Comparison of ENCODE assay signal across 10 cellular contexts in the genomic region with DNA sequence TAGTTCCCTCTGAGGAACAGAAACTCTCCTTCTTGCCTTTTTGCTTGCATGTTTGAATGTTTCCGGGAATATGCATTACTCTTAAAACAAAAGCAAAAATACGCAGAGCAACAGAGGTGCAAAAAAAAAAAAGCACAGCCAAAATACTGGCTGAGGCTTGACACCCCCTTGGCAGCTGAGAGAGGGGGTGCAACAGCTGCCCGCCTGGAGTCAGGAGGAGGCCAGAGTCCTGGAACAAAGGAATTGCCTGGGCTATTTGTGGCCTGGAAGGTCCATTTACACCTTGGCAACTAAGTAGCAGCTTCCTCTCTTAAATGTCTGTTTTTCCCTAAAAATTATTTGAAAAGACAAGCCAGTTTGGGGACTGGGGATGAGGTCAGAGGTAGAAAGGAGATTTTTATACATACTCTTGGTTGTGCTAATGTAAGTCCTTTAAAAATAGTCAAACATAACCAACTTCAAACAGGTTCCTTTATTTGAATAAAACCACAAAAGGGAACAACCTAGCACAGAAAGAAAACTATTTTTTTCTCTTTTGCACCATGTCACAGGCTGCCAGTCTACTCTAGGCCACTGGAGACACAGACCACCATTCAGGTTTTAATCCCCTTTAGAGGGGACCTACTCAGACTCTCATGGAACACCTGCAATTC. TPM values are rescaled to one million over a fixed set of nuclear protein-coding genes. Genes with fewer than 3 reads are reported as not detected.
DNase-seq lines count a peak whose midpoint lies in the region; ATAC-seq, FAIRE-seq and TF ChIP-seq lines count a peak whose summit lies in the region.
"Had no signal": no experiment of that assay in that cellular context is flagged by ENCODE, and none has a peak within 500 bp of the region (broad histone marks: within the 10 kb centered on the region; RNA-seq: fewer than 3 reads in every experiment).

No MANE protein-coding gene starts in this region.

- H3K4me1 ChIP-seq in uterus = peaks cover 4 to 12% of the 10 kb centered on the region in 2 donors

- no peak for FAIRE-seq in D721Med (lab: Jason Lieb, UNC)

- no peaks in the 10 kb centered on the region for H3K9me3 ChIP-seq in uterus

- H3K27me3 ChIP-seq in uterus = no peaks in the 10 kb centered on the region

- peak; percentile 74 for DNase-seq in GM12865 (ENCODE audit: low read depth)
- peak; percentile 64 for DNase-seq in germinal center (ENCODE audit: low spot score)
- DNase-seq in uterus = no peak
- DNase-seq in D721Med (ENCODE audit: insufficient read length, low spot score) = no peak
- DNase-seq in hepatic stellate cell (ENCODE audit: low spot score) = no peak
- no peak for DNase-seq in Calu3
- DNase-seq: GM23248 had no signal

- no peaks in the 10 kb centered on the region for H3K27me3 Mint-ChIP-seq in Calu3 (ENCODE audit: unreplicated experiment)

- no peak for TF ChIP-seq POLR2A in uterus (IDR thresholded peaks at IDR 0.05)

- intact Hi-C loops in uterus (cut with DNase I; ENCODE audit: low total_unique reads) = no loop called here
- intact Hi-C loops in Calu3 (cut with micrococcal nuclease; ENCODE audit: unreplicated experiment) = no loop called here

- H3K4me3 ChIP-seq in GM12865 (ENCODE audit: low read depth, low read length) (peak overlapping the region; percentile 39), uterus (no peak overlapping the region)
- H3K4me3 ChIP-seq: GM23248, lung had no signal

- peaks cover 37% of the 10 kb centered on the region for H3K4me1 Mint-ChIP-seq in Calu3 (ENCODE audit: low read depth, unreplicated experiment)

- no peak overlapping the region for H3K4me3 Mint-ChIP-seq in Calu3 (ENCODE audit: low read depth, unreplicated experiment)

- H3K27ac Mint-ChIP-seq in Calu3 (ENCODE audit: unreplicated experiment) = no peak overlapping the region

- no TSS peak for BruUV-seq in Calu3 (replicated peaks; lab: Mats Ljungman, UMichigan)

- H3K9me3 Mint-ChIP-seq in Calu3 (ENCODE audit: low read depth, unreplicated experiment) = no peaks in the 10 kb centered on the region

- H3K36me3 Mint-ChIP-seq in Calu3 (ENCODE audit: insufficient read depth, unreplicated experiment) = peaks cover 8% of the 10 kb centered on the region

- TF ChIP-seq CTCF in GM12865 (IDR thresholded peaks at IDR 0.05; ENCODE audit: insufficient read depth, low read depth, low read length, missing control alignments) (no peak), uterus (IDR thresholded peaks at IDR 0.05) (no peak), D721Med (IDR thresholded peaks at IDR 0.05; ENCODE audit: insufficient read depth, missing control alignments) (no peak), Calu3 (IDR thresholded peaks at IDR 0.05; ENCODE audit: unreplicated experiment) (no peak)

- CTCF ChIA-PET in Calu3 (lab: Charles Lee) = no interaction called here

- H3K27ac ChIP-seq in uterus = no peak overlapping the region
- H3K27ac ChIP-seq: GM23248 had no signal

- ATAC-seq in GM21367 (IDR thresholded peaks at IDR 0.05; ENCODE audit: unreplicated experiment) (peak; percentile 63), HG03520 (IDR thresholded peaks at IDR 0.05; ENCODE audit: unreplicated experiment) (peak; percentile 60)

- H3K36me3 ChIP-seq in uterus = no peaks in the 10 kb centered on the region

RNA-seq across cellular contexts. Expression of gene USP7, which starts 19.5 kb away (rescaled TPM):
- total RNA-seq in uterus (100 to 1,000 TPM in 2 of 4 donors, 10 to 100 TPM in 2; 20.9 to 223 (median 122) TPM), Calu3 (2022) (126 and 165 TPM in 2 replicates)

Comparison
In these comparisons a context has a peak if more than half of its experiments do, and no peak if none do; other contexts are left out.
1. DNase-seq: peak in GM12865 (single experiment) and germinal center (single experiment); none in uterus (0 of 2), D721Med (single experiment), hepatic stellate cell (single experiment) and Calu3 (single experiment).